In the genomic region with DNA sequence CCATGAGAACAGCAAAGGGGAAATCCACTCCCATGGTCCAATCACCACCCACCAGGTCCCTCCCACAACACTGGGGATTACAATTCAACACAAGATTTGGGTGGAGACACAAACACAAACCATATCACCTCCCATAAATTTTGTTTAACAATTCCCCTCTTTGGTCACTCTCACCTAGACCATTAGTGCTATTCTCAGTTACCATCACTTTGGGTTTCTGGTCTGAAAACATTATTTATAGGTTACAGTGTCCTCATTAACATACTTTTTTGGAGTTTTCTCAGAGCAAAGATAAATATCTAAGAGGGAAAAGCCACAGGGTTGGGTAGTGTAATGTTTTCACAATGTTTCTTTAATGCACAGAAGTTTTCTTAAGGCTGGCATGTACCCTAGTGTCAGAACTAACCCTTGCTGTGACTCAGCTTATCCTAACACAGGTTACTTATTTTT, we compare ENCODE assay signal across 1 cellular context.
TF ChIP-seq lines count a peak whose summit lies in the region.

No MANE protein-coding gene starts in this region.

TF ChIP-seq in HEK293, 187 proteins besides CTCF, POLR2A, EP300 and RAD21 (continued from another document):
- TF ChIP-seq, protein P1, sequence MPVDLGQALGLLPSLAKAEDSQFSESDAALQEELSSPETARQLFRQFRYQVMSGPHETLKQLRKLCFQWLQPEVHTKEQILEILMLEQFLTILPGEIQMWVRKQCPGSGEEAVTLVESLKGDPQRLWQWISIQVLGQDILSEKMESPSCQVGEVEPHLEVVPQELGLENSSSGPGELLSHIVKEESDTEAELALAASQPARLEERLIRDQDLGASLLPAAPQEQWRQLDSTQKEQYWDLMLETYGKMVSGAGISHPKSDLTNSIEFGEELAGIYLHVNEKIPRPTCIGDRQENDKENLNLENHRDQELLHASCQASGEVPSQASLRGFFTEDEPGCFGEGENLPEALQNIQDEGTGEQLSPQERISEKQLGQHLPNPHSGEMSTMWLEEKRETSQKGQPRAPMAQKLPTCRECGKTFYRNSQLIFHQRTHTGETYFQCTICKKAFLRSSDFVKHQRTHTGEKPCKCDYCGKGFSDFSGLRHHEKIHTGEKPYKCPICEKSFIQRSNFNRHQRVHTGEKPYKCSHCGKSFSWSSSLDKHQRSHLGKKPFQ (tag by site-specific recombination; IDR thresholded peaks at IDR 0.05): no peak
- TF ChIP-seq ZNF530 (tag by site-specific recombination; IDR thresholded peaks at IDR 0.05; ENCODE audit: low read depth) (no peak), ZNF311 (tag by site-specific recombination; IDR thresholded peaks at IDR 0.05; ENCODE audit: borderline replicate concordance) (0 out of 2 replicates have a peak, but pooled peaks have one; percentile 26), ZNF133 (tag by site-specific recombination; IDR thresholded peaks at IDR 0.05) (no peak), EGR2 (tag by site-specific recombination; IDR thresholded peaks at IDR 0.05; ENCODE audit: low read depth) (peak; percentile 73), ZNF324 (tag by site-specific recombination; IDR thresholded peaks at IDR 0.05) (no peak)
- TF ChIP-seq, protein P2, sequence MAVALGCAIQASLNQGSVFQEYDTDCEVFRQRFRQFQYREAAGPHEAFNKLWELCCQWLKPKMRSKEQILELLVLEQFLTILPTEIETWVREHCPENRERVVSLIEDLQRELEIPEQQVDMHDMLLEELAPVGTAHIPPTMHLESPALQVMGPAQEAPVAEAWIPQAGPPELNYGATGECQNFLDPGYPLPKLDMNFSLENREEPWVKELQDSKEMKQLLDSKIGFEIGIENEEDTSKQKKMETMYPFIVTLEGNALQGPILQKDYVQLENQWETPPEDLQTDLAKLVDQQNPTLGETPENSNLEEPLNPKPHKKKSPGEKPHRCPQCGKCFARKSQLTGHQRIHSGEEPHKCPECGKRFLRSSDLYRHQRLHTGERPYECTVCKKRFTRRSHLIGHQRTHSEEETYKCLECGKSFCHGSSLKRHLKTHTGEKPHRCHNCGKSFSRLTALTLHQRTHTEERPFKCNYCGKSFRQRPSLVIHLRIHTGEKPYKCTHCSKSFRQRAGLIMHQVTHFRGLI (tag by site-specific recombination; IDR thresholded peaks at IDR 0.05): no peak
- TF ChIP-seq, protein P3, sequence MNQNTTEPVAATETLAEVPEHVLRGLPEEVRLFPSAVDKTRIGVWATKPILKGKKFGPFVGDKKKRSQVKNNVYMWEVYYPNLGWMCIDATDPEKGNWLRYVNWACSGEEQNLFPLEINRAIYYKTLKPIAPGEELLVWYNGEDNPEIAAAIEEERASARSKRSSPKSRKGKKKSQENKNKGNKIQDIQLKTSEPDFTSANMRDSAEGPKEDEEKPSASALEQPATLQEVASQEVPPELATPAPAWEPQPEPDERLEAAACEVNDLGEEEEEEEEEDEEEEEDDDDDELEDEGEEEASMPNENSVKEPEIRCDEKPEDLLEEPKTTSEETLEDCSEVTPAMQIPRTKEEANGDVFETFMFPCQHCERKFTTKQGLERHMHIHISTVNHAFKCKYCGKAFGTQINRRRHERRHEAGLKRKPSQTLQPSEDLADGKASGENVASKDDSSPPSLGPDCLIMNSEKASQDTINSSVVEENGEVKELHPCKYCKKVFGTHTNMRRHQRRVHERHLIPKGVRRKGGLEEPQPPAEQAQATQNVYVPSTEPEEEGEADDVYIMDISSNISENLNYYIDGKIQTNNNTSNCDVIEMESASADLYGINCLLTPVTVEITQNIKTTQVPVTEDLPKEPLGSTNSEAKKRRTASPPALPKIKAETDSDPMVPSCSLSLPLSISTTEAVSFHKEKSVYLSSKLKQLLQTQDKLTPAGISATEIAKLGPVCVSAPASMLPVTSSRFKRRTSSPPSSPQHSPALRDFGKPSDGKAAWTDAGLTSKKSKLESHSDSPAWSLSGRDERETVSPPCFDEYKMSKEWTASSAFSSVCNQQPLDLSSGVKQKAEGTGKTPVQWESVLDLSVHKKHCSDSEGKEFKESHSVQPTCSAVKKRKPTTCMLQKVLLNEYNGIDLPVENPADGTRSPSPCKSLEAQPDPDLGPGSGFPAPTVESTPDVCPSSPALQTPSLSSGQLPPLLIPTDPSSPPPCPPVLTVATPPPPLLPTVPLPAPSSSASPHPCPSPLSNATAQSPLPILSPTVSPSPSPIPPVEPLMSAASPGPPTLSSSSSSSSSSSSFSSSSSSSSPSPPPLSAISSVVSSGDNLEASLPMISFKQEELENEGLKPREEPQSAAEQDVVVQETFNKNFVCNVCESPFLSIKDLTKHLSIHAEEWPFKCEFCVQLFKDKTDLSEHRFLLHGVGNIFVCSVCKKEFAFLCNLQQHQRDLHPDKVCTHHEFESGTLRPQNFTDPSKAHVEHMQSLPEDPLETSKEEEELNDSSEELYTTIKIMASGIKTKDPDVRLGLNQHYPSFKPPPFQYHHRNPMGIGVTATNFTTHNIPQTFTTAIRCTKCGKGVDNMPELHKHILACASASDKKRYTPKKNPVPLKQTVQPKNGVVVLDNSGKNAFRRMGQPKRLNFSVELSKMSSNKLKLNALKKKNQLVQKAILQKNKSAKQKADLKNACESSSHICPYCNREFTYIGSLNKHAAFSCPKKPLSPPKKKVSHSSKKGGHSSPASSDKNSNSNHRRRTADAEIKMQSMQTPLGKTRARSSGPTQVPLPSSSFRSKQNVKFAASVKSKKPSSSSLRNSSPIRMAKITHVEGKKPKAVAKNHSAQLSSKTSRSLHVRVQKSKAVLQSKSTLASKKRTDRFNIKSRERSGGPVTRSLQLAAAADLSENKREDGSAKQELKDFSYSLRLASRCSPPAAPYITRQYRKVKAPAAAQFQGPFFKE (tag by site-specific recombination; IDR thresholded peaks at IDR 0.05; ENCODE audit: borderline replicate concordance): no peak
TF ChIP-seq in HEK293: peak in this region for 3.
